ENCODE assay signal across 22 cellular contexts in the genomic region with DNA sequence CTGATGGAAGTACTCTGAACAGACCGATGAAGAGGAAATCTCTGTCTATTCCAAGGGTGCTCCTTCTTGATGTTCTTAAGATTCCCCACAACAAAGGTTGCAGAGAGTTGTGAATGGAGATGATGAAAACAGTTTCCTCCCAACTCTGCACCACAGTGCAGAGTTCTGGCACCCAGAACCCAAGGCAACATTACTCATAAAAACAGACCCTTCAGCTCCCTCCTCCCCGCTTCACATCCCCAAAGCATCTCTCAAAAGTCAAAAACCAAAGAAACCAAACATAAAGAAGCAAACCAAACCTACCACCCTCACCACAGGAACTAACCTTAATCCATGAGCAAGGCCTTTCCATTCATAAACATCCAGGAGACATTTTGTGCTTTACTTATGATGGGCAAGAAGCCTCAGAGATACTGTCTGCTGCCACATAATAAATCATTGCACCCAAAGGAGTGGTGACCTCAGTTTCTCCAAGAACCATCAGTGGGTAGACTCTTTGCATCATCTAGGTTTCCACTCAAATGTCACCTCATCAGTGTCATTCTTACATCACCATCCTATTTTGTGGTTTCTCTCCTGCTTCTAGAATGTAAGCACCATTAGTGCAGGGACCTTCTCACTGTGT. TPM values are rescaled to one million over a fixed set of nuclear protein-coding genes. Genes with fewer than 3 reads are reported as not detected.
"Had no signal": no experiment of that assay in that cellular context is flagged by ENCODE, and none has a peak within 500 bp of the region (broad histone marks: within the 10 kb centered on the region; RNA-seq: fewer than 3 reads in every experiment).

No MANE protein-coding gene starts in this region.

- ATAC-seq: PC-3, SK-N-SH treated with all-trans-retinoic acid at 6 μM for 48 hours had no signal

- H3K9me3 Mint-ChIP-seq: activated T-cell treated with anti-CD3 and anti-CD28 coated beads, Interleukin-2, amount 50 U/mL, for 4 hours; activated T-helper 2 cell treated with anti-CD3 and anti-CD28 coated beads, Interferon-gamma antibody, Interleukin-2, Interleukin-4, amounts not matched to agents 10 μg/mL and 5 μg/mL and 100 μg/mL, durations not matched to agents 14 hours and 24 hours and 36 hours; brain; central memory CD8-positive, alpha-beta T cell had no signal

- H3K36me3 Mint-ChIP-seq: brain had no signal

- H3K4me1 Mint-ChIP-seq: brain; central memory CD8-positive, alpha-beta T cell had no signal

- H3K27ac Mint-ChIP-seq: activated T-helper 2 cell treated with anti-CD3 and anti-CD28 coated beads, Interferon-gamma antibody, Interleukin-2, Interleukin-4, amounts not matched to agents 10 μg/mL and 5 μg/mL and 100 μg/mL, durations not matched to agents 14 hours and 24 hours and 36 hours; brain had no signal

- H3K4me3 Mint-ChIP-seq: activated T-cell treated with anti-CD3 and anti-CD28 coated beads, Interleukin-2, amount 50 U/mL, for 4 hours; brain; central memory CD8-positive, alpha-beta T cell had no signal

- H3K27me3 Mint-ChIP-seq: brain had no signal

- H3K4me3 ChIP-seq: SJSA1 had no signal

- DNase-seq: activated CD4-positive, alpha-beta T cell treated with anti-CD3 and anti-CD28 coated beads for 48 hours; activated CD8-positive, alpha-beta memory T cell treated with anti-CD3 and anti-CD28 coated beads, Interleukin-2, amount 50 U/mL, for 4 hours; activated gamma-delta T cell treated with Interleukin-2 at 50 U/mL for 16 hours; activated naive CD4-positive, alpha-beta T cell treated with anti-CD3 and anti-CD28 coated beads, Interleukin-2, amount 50 U/mL, for 16 hours; activated T-cell treated with anti-CD3 and anti-CD28 coated beads, Interleukin-2, amount 50 U/mL, for 4 hours; amygdala; Karpas-422; MM.1S; NCI-H1105 treated with DMSO at 0.1 percent for 48 hours; NCI-H1436 treated with DMSO at 0.1 percent for 48 hours; NCI-H187; NCI-H2081; NCI-H446; NCI-H524; PC-3; SHP77; SW 1271 had no signal

RNA-seq across cellular contexts. Expression of a gene that starts 13.2 kb away (rescaled TPM):
- total RNA-seq: activated T-helper 2 cell treated with anti-CD3 and anti-CD28 coated beads, Interferon-gamma antibody, Interleukin-2, Interleukin-4, amounts not matched to agents 10 μg/mL and 5 μg/mL and 100 μg/mL, durations not matched to agents 14 hours and 24 hours and 36 hours had no signal
